ENCODE assay signal across 28 cellular contexts in the genomic region with DNA sequence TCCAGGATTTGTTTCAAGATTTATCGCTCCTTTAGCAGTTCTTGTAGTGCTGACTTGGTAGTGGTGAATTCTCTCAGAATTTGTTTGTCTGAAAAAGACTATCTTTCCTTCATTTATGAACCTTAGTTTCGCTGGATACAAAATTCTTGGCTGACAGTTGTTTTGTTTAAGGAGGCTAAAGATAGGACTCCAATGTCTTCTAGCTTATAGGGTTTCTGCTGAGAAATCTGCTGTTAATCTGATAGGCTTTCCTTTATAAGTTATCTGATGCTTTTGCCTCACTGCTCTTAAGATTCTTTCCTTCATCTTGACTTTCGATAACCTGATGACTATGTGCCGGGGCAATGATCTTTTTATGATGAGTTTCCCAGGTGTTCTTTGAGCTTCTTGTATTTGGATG.
"Had no signal": no experiment of that assay in that cellular context is flagged by ENCODE, and none has a peak within 500 bp of the region (broad histone marks: within the 10 kb centered on the region; RNA-seq: fewer than 3 reads in every experiment).

No MANE protein-coding gene starts in this region.

- H3K4me3 ChIP-seq: coronary artery, dorsolateral prefrontal cortex, esophagus squamous epithelium, gastroesophageal sphincter had no signal

- H3K27me3 ChIP-seq: brain microvascular endothelial cell, dorsolateral prefrontal cortex, esophagus squamous epithelium, gastroesophageal sphincter had no signal

- FAIRE-seq: astrocyte, bronchial epithelial cell had no signal

- H3K4me1 ChIP-seq: esophagus squamous epithelium, gastroesophageal sphincter had no signal

- H3K27ac ChIP-seq: coronary artery, dorsolateral prefrontal cortex, esophagus squamous epithelium, gastroesophageal sphincter had no signal

- ATAC-seq: activated T-cell treated with anti-CD3 and anti-CD28 coated beads, Interleukin-2, amount 50 U/mL, for 4 hours; activated T-helper 17 cell treated with anti-CD3 and anti-CD28 coated beads, Interleukin-2, amount 50 U/mL, for 72 hours; gastroesophageal sphincter; T-helper 17 cell had no signal

- DNase-seq: activated CD4-positive, alpha-beta memory T cell treated with anti-CD3 and anti-CD28 coated beads, Interleukin-2, amount 10 ng/mL, durations not matched to agents 7 days and 5 days; activated CD4-positive, alpha-beta T cell treated with anti-CD3 and anti-CD28 coated beads for 1 hour; activated CD4-positive, alpha-beta T cell treated with anti-CD3 and anti-CD28 coated beads for 4 hours; activated CD4-positive, alpha-beta T cell treated with anti-CD3 and anti-CD28 coated beads, Interleukin-2, amount 10 ng/mL, durations not matched to agents 7 days and 5 days; activated CD4-positive, alpha-beta T cell treated with anti-CD3 and anti-CD28 coated beads, Interleukin-2, amount 50 U/mL, for 4 hours; activated CD8-positive, alpha-beta memory T cell treated with anti-CD3 and anti-CD28 coated beads, Interleukin-2, amount 50 U/mL, for 48 hours; activated effector memory CD4-positive, alpha-beta T cell treated with Interleukin-2 at 50 U/mL for 16 hours; activated gamma-delta T cell treated with Interleukin-2 at 50 U/mL for 16 hours; activated naive CD4-positive, alpha-beta T cell treated with anti-CD3 and anti-CD28 coated beads, Interleukin-2, amount 50 U/mL, for 16 hours; activated naive CD4-positive, alpha-beta T cell treated with Interleukin-2 at 50 U/mL for 16 hours; activated T-cell treated with anti-CD3 and anti-CD28 coated beads for 4 hours; activated T-cell treated with anti-CD3 and anti-CD28 coated beads, Interleukin-2, amount 50 U/mL, for 4 hours; amniotic stem cell; anterior cingulate cortex; brain microvascular endothelial cell; dorsolateral prefrontal cortex; effector memory CD4-positive, alpha-beta T cell; endodermal cell; esophagus squamous epithelium; foreskin melanocyte; T-helper 1 cell; T-helper 17 cell; T1000 had no signal
